9 cellular contexts compared by ENCODE assay signal in the genomic region with DNA sequence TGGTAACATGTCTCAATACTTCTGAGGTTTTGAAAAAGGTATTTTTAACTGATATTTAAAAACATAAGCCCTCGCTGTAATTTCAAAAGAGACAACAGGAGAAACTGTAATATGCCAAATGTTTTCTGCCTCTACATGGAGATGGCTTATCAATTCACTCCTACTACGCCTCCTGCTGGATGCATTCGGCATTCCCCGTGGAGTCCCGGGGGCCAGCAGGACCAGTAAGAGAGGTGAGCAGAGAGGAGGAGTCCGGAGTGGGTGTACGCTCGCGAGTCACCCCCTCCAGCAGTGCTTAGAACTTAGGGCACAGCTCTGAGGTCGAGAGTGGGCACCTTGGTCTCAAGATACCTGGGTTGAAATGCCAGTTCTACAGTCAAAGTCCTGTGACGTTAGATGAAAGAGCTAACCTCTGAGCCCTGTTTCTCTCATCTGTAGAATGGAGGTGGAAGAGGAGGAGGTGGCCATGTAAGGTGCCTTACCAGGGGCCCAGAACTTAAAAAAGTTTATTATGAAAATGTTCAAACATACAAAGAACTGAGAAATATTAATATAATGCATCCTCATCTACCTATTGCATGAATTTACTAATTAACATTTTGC.
A peak's percentile ranks its signal among the peaks of the same experiment; 100 is the strongest.
DNase-seq lines count a peak whose midpoint lies in the region; ATAC-seq lines count a peak whose summit lies in the region.
"Had no signal": no experiment of that assay in that cellular context is flagged by ENCODE, and none has a peak within 500 bp of the region (broad histone marks: within the 10 kb centered on the region; RNA-seq: fewer than 3 reads in every experiment).

No MANE protein-coding gene starts in this region.

- no peak overlapping the region for H3K4me3 Mint-ChIP-seq in T-helper 2 cell treated with Interferon-gamma antibody and Interleukin-4, amounts not matched to agents 5 μg/mL and 100 μg/mL, for 36 hours
- H3K4me3 Mint-ChIP-seq in stimulated activated naive CD8-positive, alpha-beta T cell treated with anti-CD3 and anti-CD28 coated beads, Interleukin-15, Interleukin-2, amounts not matched to agents 100 ng/mL and 50 ng/mL, for 24 hours, result no peak overlapping the region
- H3K4me3 Mint-ChIP-seq: activated naive CD8-positive, alpha-beta T cell treated with anti-CD3 and anti-CD28 coated beads, Interleukin-2, amount 10 ng/mL, durations not matched to agents 7 days and 5 days had no signal

- H3K27ac Mint-ChIP-seq in T-helper 2 cell treated with Interferon-gamma antibody and Interleukin-4, amounts not matched to agents 5 μg/mL and 100 μg/mL, for 36 hours, result no peak overlapping the region
- H3K27ac Mint-ChIP-seq in stimulated activated naive CD8-positive, alpha-beta T cell treated with anti-CD3 and anti-CD28 coated beads, Interleukin-15, Interleukin-2, amounts not matched to agents 100 ng/mL and 50 ng/mL, for 24 hours, result peak overlapping the region; percentile 2
- H3K27ac Mint-ChIP-seq: activated naive CD8-positive, alpha-beta T cell treated with anti-CD3 and anti-CD28 coated beads, Interleukin-2, amount 10 ng/mL, durations not matched to agents 7 days and 5 days had no signal

- H3K36me3 Mint-ChIP-seq in T-helper 2 cell treated with Interferon-gamma antibody and Interleukin-4, amounts not matched to agents 5 μg/mL and 100 μg/mL, for 36 hours (ENCODE audit: low read depth), result peaks cover 54% of the 10 kb centered on the region
- peaks cover 67% of the 10 kb centered on the region for H3K36me3 Mint-ChIP-seq in stimulated activated naive CD8-positive, alpha-beta T cell treated with anti-CD3 and anti-CD28 coated beads, Interleukin-15, Interleukin-2, amounts not matched to agents 100 ng/mL and 50 ng/mL, for 24 hours (ENCODE audit: low read depth)

- peaks cover 5% of the 10 kb centered on the region for H3K4me1 Mint-ChIP-seq in T-helper 2 cell treated with Interferon-gamma antibody and Interleukin-4, amounts not matched to agents 5 μg/mL and 100 μg/mL, for 36 hours (ENCODE audit: low read depth)
- peaks cover 23% of the 10 kb centered on the region for H3K4me1 Mint-ChIP-seq in stimulated activated naive CD8-positive, alpha-beta T cell treated with anti-CD3 and anti-CD28 coated beads, Interleukin-15, Interleukin-2, amounts not matched to agents 100 ng/mL and 50 ng/mL, for 24 hours (ENCODE audit: low read depth)

- ATAC-seq in HG02623 (IDR thresholded peaks at IDR 0.05; ENCODE audit: unreplicated experiment), result no peak

- peak in 3 of 5 experiments; percentile 23 to 32 (median 24) for DNase-seq in T-helper 2 cell
- DNase-seq in T-helper 2 cell treated with Interferon-gamma antibody and Interleukin-4, amounts not matched to agents 5 μg/mL and 100 μg/mL, for 36 hours (ENCODE audit: low spot score), result no peak
- DNase-seq in NCI-H1694 treated with DMSO at 0.1 percent for 48 hours (lab: John Stamatoyannopoulos, UW), result peak; percentile 57
- peak; percentile 56 for DNase-seq in activated naive CD4-positive, alpha-beta T cell treated with anti-CD3 and anti-CD28 coated beads, Interleukin-2, amount 50 U/mL, for 16 hours
- peak; percentile 81 for DNase-seq in iPS-NIHi7 (ENCODE audit: extremely low spot score)
- no peak for DNase-seq in C1 segment of cervical spinal cord (lab: John Stamatoyannopoulos, UW)
- DNase-seq: activated naive CD8-positive, alpha-beta T cell treated with anti-CD3 and anti-CD28 coated beads, Interleukin-2, amount 10 ng/mL, durations not matched to agents 7 days and 5 days had no signal

- H3K27me3 Mint-ChIP-seq in T-helper 2 cell treated with Interferon-gamma antibody and Interleukin-4, amounts not matched to agents 5 μg/mL and 100 μg/mL, for 36 hours (ENCODE audit: low read depth), result no peaks in the 10 kb centered on the region
- H3K27me3 Mint-ChIP-seq in stimulated activated naive CD8-positive, alpha-beta T cell treated with anti-CD3 and anti-CD28 coated beads, Interleukin-15, Interleukin-2, amounts not matched to agents 100 ng/mL and 50 ng/mL, for 24 hours, result no peaks in the 10 kb centered on the region
- H3K27me3 Mint-ChIP-seq: activated naive CD8-positive, alpha-beta T cell treated with anti-CD3 and anti-CD28 coated beads, Interleukin-2, amount 10 ng/mL, durations not matched to agents 7 days and 5 days had no signal

- no peaks in the 10 kb centered on the region for H3K9me3 Mint-ChIP-seq in T-helper 2 cell treated with Interferon-gamma antibody and Interleukin-4, amounts not matched to agents 5 μg/mL and 100 μg/mL, for 36 hours
- H3K9me3 Mint-ChIP-seq in stimulated activated naive CD8-positive, alpha-beta T cell treated with anti-CD3 and anti-CD28 coated beads, Interleukin-15, Interleukin-2, amounts not matched to agents 100 ng/mL and 50 ng/mL, for 24 hours, result no peaks in the 10 kb centered on the region
- H3K9me3 Mint-ChIP-seq: activated naive CD8-positive, alpha-beta T cell treated with anti-CD3 and anti-CD28 coated beads, Interleukin-2, amount 10 ng/mL, durations not matched to agents 7 days and 5 days had no signal

Comparison
In these comparisons a context has a peak if more than half of its experiments do, and no peak if none do; other contexts are left out.
1. DNase-seq: peak in T-helper 2 cell (3 of 5), NCI-H1694 treated with DMSO at 0.1 percent for 48 hours (single experiment), activated naive CD4-positive, alpha-beta T cell treated with anti-CD3 and anti-CD28 coated beads, Interleukin-2, amount 50 U/mL, for 16 hours (single experiment) and iPS-NIHi7 (single experiment); none in T-helper 2 cell treated with Interferon-gamma antibody and Interleukin-4, amounts not matched to agents 5 μg/mL and 100 μg/mL, for 36 hours (single experiment) and C1 segment of cervical spinal cord (0 of 14).